Comparison of ENCODE assay signal across 9 cellular contexts in the genomic region with DNA sequence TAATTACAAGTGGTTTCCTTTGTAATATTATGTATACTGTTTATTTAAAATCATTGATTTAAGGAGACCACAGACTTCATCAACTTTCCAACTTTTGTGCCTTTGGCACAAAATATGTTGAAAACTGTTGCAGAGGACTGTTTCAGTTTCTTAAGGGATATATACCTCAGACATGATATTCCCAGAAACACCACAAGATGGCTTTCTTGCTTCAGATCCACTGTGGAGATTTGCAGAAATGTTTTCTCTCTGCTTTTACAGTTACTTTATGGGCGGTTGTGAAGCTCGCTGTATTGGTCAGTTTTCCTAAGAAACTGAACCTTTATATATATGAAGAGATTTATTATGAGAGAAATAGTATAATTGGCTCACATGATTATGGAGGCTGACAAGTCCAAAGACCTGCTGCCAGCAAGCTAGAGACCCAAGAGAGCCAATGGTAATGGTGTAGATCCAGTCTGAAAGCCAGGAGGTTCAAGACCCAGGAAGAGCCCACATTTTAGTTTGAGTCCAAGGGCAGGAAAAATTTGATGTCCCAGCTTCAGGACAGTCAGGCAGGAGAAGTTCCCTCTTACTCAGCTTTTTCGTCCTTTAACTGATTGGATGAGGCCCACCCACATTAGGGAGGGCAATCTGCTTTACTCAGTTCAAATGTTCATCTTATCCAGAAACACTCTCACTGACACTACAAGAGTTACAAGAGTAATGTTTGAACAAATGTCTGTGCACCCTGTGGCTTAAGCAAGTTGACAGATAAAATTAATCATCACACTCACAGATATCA. TPM values are rescaled to one million over a fixed set of nuclear protein-coding genes. Genes with fewer than 3 reads are reported as not detected.
DNase-seq lines count a peak whose midpoint lies in the region; ATAC-seq and TF ChIP-seq lines count a peak whose summit lies in the region.
"Had no signal": no experiment of that assay in that cellular context is flagged by ENCODE, and none has a peak within 500 bp of the region (broad histone marks: within the 10 kb centered on the region; RNA-seq: fewer than 3 reads in every experiment).

No MANE protein-coding gene starts in this region.

- H3K9me2 ChIP-seq in PC-9 (ENCODE audit: insufficient read depth), result no peaks in the 10 kb centered on the region

- no peak for TF ChIP-seq POLR2A in esophagus muscularis mucosa (IDR thresholded peaks at IDR 0.05; ENCODE audit: low read depth)

- BruUV-seq in PC-9 (replicated peaks; lab: Mats Ljungman, UMichigan), result no TSS peak

- H3K36me3 ChIP-seq in PC-9 (ENCODE audit: low read depth), result no peaks in the 10 kb centered on the region; the same call in 1 of the 2 replicates
- no peaks in the 10 kb centered on the region for H3K36me3 ChIP-seq in esophagus muscularis mucosa

- H3K4me3 ChIP-seq in PC-9 (no peak overlapping the region), esophagus muscularis mucosa (no peak overlapping the region)
- H3K4me3 ChIP-seq: skin epidermis had no signal

- no peak overlapping the region for H3K4me2 ChIP-seq in PC-9

- H3K9me3 ChIP-seq in PC-9 (ENCODE audit: insufficient read depth, low read depth) (no peaks in the 10 kb centered on the region), esophagus muscularis mucosa (no peaks in the 10 kb centered on the region)

- H3K4me1 ChIP-seq in PC-9 (replicated peaks; ENCODE audit: insufficient read depth) (no peaks in the 10 kb centered on the region), esophagus muscularis mucosa (peaks cover 0 to 6% (median 0%) of the 10 kb centered on the region in 4 donors)

- ATAC-seq in HG02852 (IDR thresholded peaks at IDR 0.05; ENCODE audit: unreplicated experiment) (peak; percentile 52), omental fat pad (ENCODE audit: low FRiP score) (peak; percentile 68)

- CTCF ChIA-PET in PC-9 (lab: Charles Lee), result interaction anchor here (1.7 kb wide), 1 partner anchor 96 kb away, joined by 22 read pairs; the partner anchor contains the start of gene PRSS35

- H2AFZ ChIP-seq in PC-9, result no peak overlapping the region

- H3K79me2 ChIP-seq in PC-9 (ENCODE audit: low read depth), result peaks cover 48% of the 10 kb centered on the region

- intact Hi-C loops in PC-9 (cut with micrococcal nuclease; ENCODE audit: unreplicated experiment) (loop anchor here (1.0 kb wide), 1 partner anchor 94 kb away; the partner anchor contains the start of gene PRSS35), esophagus muscularis mucosa (cut with DNase I) (loop anchor here (2.0 to 5.0 kb wide), 2 partner anchors 95 to 196 kb away; partner anchors contain the start of gene PRSS35)

- no peaks in the 10 kb centered on the region for H3F3A ChIP-seq in PC-9 (ENCODE audit: insufficient read depth, low read depth)

- TF ChIP-seq EP300 in esophagus muscularis mucosa (IDR thresholded peaks at IDR 0.05), result no peak

- no peaks in the 10 kb centered on the region; the same call in 1 of the 2 replicates for H4K20me1 ChIP-seq in PC-9 (ENCODE audit: insufficient read depth)

- DNase-seq in ELF-1 (ENCODE audit: low read depth, low spot score) (peak; percentile 8), PC-9 (no peak), esophagus muscularis mucosa (ENCODE audit: extremely low spot score) (no peak), omental fat pad (ENCODE audit: low spot score) (no peak), nucleus accumbens (lab: John Stamatoyannopoulos, UW) (no peak)
- no peak for DNase-seq in activated CD4-positive, CD25-positive, alpha-beta regulatory T cell (lab: John Stamatoyannopoulos, UW)
- DNase-seq in stimulated activated CD4-positive, alpha-beta T cell treated with anti-CD3 and anti-CD28 coated beads, Interleukin-4, amount 100 ng/mL, for 4 hours, result no peak

- POLR2A ChIA-PET in PC-9 (lab: Charles Lee; ENCODE audit: unreplicated experiment), result interaction anchor here (0.6 to 0.7 kb wide), 2 partner anchors 62 to 96 kb away, joined by 3 to 4 read pairs; no protein-coding TSS in a partner anchor

- TF ChIP-seq CTCF in PC-9 (conservative IDR thresholded peaks at IDR 0.05) (peak; percentile 66), esophagus muscularis mucosa (IDR thresholded peaks at IDR 0.05) (peak; percentile 59 to 73 (median 62)), omental fat pad (IDR thresholded peaks at IDR 0.05) (peak in 1 of 3 donors; percentile 65)

- 79% methylated on average over 3 of the region's 3 CpGs for WGBS in esophagus muscularis mucosa

- no peak overlapping the region for H3K27ac ChIP-seq in PC-9
- H3K27ac ChIP-seq in esophagus muscularis mucosa (replicated peaks in 1 of 4), result no peak overlapping the region
- H3K27ac ChIP-seq: skin epidermis had no signal

- H3K27me3 ChIP-seq in PC-9 (ENCODE audit: insufficient read depth, low read depth) (no peaks in the 10 kb centered on the region), esophagus muscularis mucosa (no peaks in the 10 kb centered on the region)

RNA-seq across cellular contexts. Expression of gene ME1, which starts 12.8 kb away (rescaled TPM):
- total RNA-seq in PC-9 (2021), result 82.0 and 111 TPM in 2 replicates
- 10 to 100 TPM; 15.6 to 25.7 (median 19.3) TPM for total RNA-seq in esophagus muscularis mucosa
- 10 to 100 TPM; 18.5 to 22.9 (median 19.8) TPM for total RNA-seq in omental fat pad
